In genomic region chr7:106443156-106443555, GRCh38 we compare ENCODE assay signal across 8 cellular contexts.
"Had no signal": no experiment of that assay in that cellular context is flagged by ENCODE, and none has a peak within 500 bp of the region (broad histone marks: within the 10 kb centered on the region; RNA-seq: fewer than 3 reads in every experiment).

No MANE protein-coding gene starts in this region.

- ATAC-seq: HCT116, HepG2 had no signal

- H3K9ac ChIP-seq: GM23248 had no signal

- H3K4me1 ChIP-seq: HAP-1 had no signal

- H3K9me3 ChIP-seq: HAP-1 had no signal

- H2AFZ ChIP-seq: GM23248 had no signal

- DNase-seq: GM23248, GOT3, H7, HFFc6 had no signal

- H3K36me3 ChIP-seq: HAP-1 had no signal

- H3K27ac ChIP-seq: GM23248, HL-60 had no signal

- H3K4me3 ChIP-seq: GM23248, HAP-1 had no signal
